Comparison of ENCODE assay signal across 19 cellular contexts in genomic region chr2:205361970-205362369, GRCh38.
A peak's percentile ranks its signal among the peaks of the same experiment; 100 is the strongest.
DNase-seq lines count a peak whose midpoint lies in the region; ATAC-seq and TF ChIP-seq lines count a peak whose summit lies in the region.
"Had no signal": no experiment of that assay in that cellular context is flagged by ENCODE, and none has a peak within 500 bp of the region (broad histone marks: within the 10 kb centered on the region; RNA-seq: fewer than 3 reads in every experiment).

No MANE protein-coding gene starts in this region.

- CTCF ChIA-PET in SK-N-SH (lab: Yijun Ruan, JAX), result interaction anchor here (1.2 to 1.6 kb wide), 4 partner anchors 9 to 411 kb away, joined by 3 read pairs; no protein-coding TSS in a partner anchor

- TF ChIP-seq CTCF in SK-N-SH (IDR thresholded peaks at IDR 0.05), result no peak
- TF ChIP-seq CTCF in type B pancreatic cell (conservative IDR thresholded peaks at IDR 0.05), result no peak

- H3K4me1 ChIP-seq in SK-N-SH (ENCODE audit: control insufficient read depth in 1 of 2, insufficient read depth in 2 of 2, low read depth in 1 of 2, low read length in 1 of 2) (peaks cover 3 to 13% of the 10 kb centered on the region in 2 experiments; a peak in 2 of 4 replicates), Karpas-422 (ENCODE audit: low read length) (peaks cover 11% of the 10 kb centered on the region)
- H3K4me1 ChIP-seq: BLaER1 had no signal

- H4K20me1 ChIP-seq in SK-N-SH (ENCODE audit: insufficient read depth) (no peaks in the 10 kb centered on the region), Karpas-422 (ENCODE audit: insufficient read depth, low read depth, low read length) (no peaks in the 10 kb centered on the region)
- H4K20me1 ChIP-seq: BLaER1 had no signal

- no peaks in the 10 kb centered on the region for H3K36me3 ChIP-seq in SK-N-SH (replicated peaks in 1 of 2; ENCODE audit: control insufficient read depth in 1 of 2, insufficient read depth in 2 of 2, low read length in 1 of 2)
- H3K36me3 ChIP-seq in Karpas-422 (ENCODE audit: insufficient read depth, low read length), result no peaks in the 10 kb centered on the region
- H3K36me3 ChIP-seq: BLaER1 had no signal

- H3K9me2 ChIP-seq in SK-N-SH, result no peaks in the 10 kb centered on the region
- no peaks in the 10 kb centered on the region for H3K9me2 ChIP-seq in Karpas-422 (replicated peaks; ENCODE audit: insufficient read depth, low read length)

- H3K79me2 ChIP-seq in SK-N-SH (ENCODE audit: insufficient read depth), result no peaks in the 10 kb centered on the region
- H3K79me2 ChIP-seq in Karpas-422 (ENCODE audit: low read length), result no peaks in the 10 kb centered on the region

- H3K4me3 ChIP-seq in SK-N-SH (ENCODE audit: low read depth in 2 of 2, low read length in 1 of 2) (no peak overlapping the region), Karpas-422 (ENCODE audit: low read length) (no peak overlapping the region)
- H3K4me3 ChIP-seq: BLaER1 had no signal

- no peaks in the 10 kb centered on the region for H3K27me3 ChIP-seq in SK-N-SH (ENCODE audit: insufficient read depth)
- no peaks in the 10 kb centered on the region for H3K27me3 ChIP-seq in Karpas-422 (ENCODE audit: low read length)
- H3K27me3 ChIP-seq: BLaER1 had no signal

- H3K4me1 Mint-ChIP-seq in type B pancreatic cell (ENCODE audit: unreplicated experiment), result peaks cover 49% of the 10 kb centered on the region
- H3K4me1 Mint-ChIP-seq: CD14-positive monocyte; CD4-positive, alpha-beta memory T cell had no signal

- TF ChIP-seq RAD21 in SK-N-SH (IDR thresholded peaks at IDR 0.05; ENCODE audit: low read length), result no peak

- POLR2A ChIA-PET in SK-N-SH (lab: Yijun Ruan, JAX), result no interaction called here

- no peak overlapping the region for H3K9ac ChIP-seq in SK-N-SH
- no peak overlapping the region for H3K9ac ChIP-seq in Karpas-422 (ENCODE audit: low read length)
- H3K9ac ChIP-seq: BLaER1 had no signal

- H3K9me3 Mint-ChIP-seq in type B pancreatic cell, result peaks cover 12% of the 10 kb centered on the region
- H3K9me3 Mint-ChIP-seq: CD4-positive, alpha-beta memory T cell; HFFc6 had no signal

- H3K9me3 ChIP-seq in SK-N-SH (no peaks in the 10 kb centered on the region), Karpas-422 (ENCODE audit: low read length) (no peaks in the 10 kb centered on the region)
- H3K9me3 ChIP-seq: BLaER1 had no signal

- H3K4me3 Mint-ChIP-seq in type B pancreatic cell, result no peak overlapping the region
- H3K4me3 Mint-ChIP-seq: CD14-positive monocyte; CD4-positive, alpha-beta memory T cell; HFFc6 had no signal

- TF ChIP-seq EP300 in SK-N-SH (IDR thresholded peaks at IDR 0.05; ENCODE audit: borderline replicate concordance in 1 of 2, low read depth in 1 of 2, low read length in 1 of 2), result no peak

- H3K27ac ChIP-seq in SK-N-SH (ENCODE audit: low read depth in 2 of 2, low read length in 1 of 2) (no peak overlapping the region), Karpas-422 (ENCODE audit: low read length) (no peak overlapping the region), epithelial cell of prostate (peak overlapping the region; percentile 12)
- H3K27ac ChIP-seq: 22Rv1, BLaER1, HL-60 had no signal

- H2AFZ ChIP-seq in SK-N-SH (ENCODE audit: low read depth), result no peak overlapping the region
- no peak overlapping the region for H2AFZ ChIP-seq in Karpas-422 (ENCODE audit: low read length)

- peaks cover 8% of the 10 kb centered on the region for H3K36me3 Mint-ChIP-seq in type B pancreatic cell
- H3K36me3 Mint-ChIP-seq: CD14-positive monocyte; CD4-positive, alpha-beta memory T cell had no signal

- DNase-seq in SK-N-SH (no peak), Karpas-422 (peak; percentile 14), epithelial cell of prostate (ENCODE audit: low read depth, low spot score) (no peak), type B pancreatic cell (ENCODE audit: extremely low spot score, unreplicated experiment) (no peak), inferior parietal cortex (ENCODE audit: extremely low spot score) (no peak), RKO (ENCODE audit: low spot score) (no peak)
- DNase-seq: Calu3; CD4-positive, alpha-beta memory T cell; DMS79 treated with DMSO at 0.1 percent for 48 hours; GF-D8; GOT3; H7; HFFc6 had no signal

- peak overlapping the region; percentile 40 for H3K27ac Mint-ChIP-seq in type B pancreatic cell
- H3K27ac Mint-ChIP-seq: CD4-positive, alpha-beta memory T cell; HFFc6 had no signal

- H3F3A ChIP-seq in SK-N-SH (replicated peaks; ENCODE audit: insufficient read depth), result no peaks in the 10 kb centered on the region

- H3K4me2 ChIP-seq in SK-N-SH (no peak overlapping the region), Karpas-422 (ENCODE audit: low read depth, low read length, poor library complexity, severe bottlenecking) (no peak overlapping the region)
- H3K4me2 ChIP-seq: BLaER1 had no signal

- H3K27me3 Mint-ChIP-seq in type B pancreatic cell, result no peaks in the 10 kb centered on the region

- ATAC-seq in SK-N-SH treated with all-trans-retinoic acid at 6 μM for 48 hours, result no peak
- ATAC-seq: HCT116 had no signal

TF ChIP-seq in SK-N-SH treated with all-trans-retinoic acid at 6 μM for 48 hours, 23 proteins besides CTCF, POLR2A, EP300 and RAD21:
- peak; percentile 46; the same call in 1 of the 2 replicates for TF ChIP-seq ZC3H10 (CRISPR knock-in tag; IDR thresholded peaks at IDR 0.05)
- TF ChIP-seq GLIS3 (CRISPR knock-in tag; IDR thresholded peaks at IDR 0.05), result no peak

TF ChIP-seq in SK-N-SH, 30 proteins besides CTCF, POLR2A, EP300 and RAD21:
- TF ChIP-seq TAF1 (IDR thresholded peaks at IDR 0.05; ENCODE audit: borderline replicate concordance, low read depth, low read length) (no peak), FOSL2 (IDR thresholded peaks at IDR 0.05; ENCODE audit: borderline replicate concordance, low read depth) (no peak), NRF1 (IDR thresholded peaks at IDR 0.05; ENCODE audit: low read depth, low read length) (no peak), NFIC (IDR thresholded peaks at IDR 0.05; ENCODE audit: borderline replicate concordance) (no peak), POLR2AphosphoS5 (IDR thresholded peaks at IDR 0.05; ENCODE audit: low read depth, low read length) (no peak), USF2 (IDR thresholded peaks at IDR 0.05; ENCODE audit: borderline replicate concordance, low read depth, low read length) (no peak), FOXJ3 (CRISPR knock-in tag; IDR thresholded peaks at IDR 0.05) (no peak), TEAD4 (IDR thresholded peaks at IDR 0.05; ENCODE audit: borderline replicate concordance, insufficient read depth) (no peak), TCF12 (IDR thresholded peaks at IDR 0.05) (no peak), MXI1 (IDR thresholded peaks at IDR 0.05; ENCODE audit: low read depth, low read length) (no peak), SMC3 (IDR thresholded peaks at IDR 0.05; ENCODE audit: low read depth, low read length) (no peak)
- TF ChIP-seq, protein P1, sequence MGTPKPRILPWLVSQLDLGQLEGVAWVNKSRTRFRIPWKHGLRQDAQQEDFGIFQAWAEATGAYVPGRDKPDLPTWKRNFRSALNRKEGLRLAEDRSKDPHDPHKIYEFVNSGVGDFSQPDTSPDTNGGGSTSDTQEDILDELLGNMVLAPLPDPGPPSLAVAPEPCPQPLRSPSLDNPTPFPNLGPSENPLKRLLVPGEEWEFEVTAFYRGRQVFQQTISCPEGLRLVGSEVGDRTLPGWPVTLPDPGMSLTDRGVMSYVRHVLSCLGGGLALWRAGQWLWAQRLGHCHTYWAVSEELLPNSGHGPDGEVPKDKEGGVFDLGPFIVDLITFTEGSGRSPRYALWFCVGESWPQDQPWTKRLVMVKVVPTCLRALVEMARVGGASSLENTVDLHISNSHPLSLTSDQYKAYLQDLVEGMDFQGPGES (IDR thresholded peaks at IDR 0.05; ENCODE audit: low read depth, low read length), result no peak
- TF ChIP-seq, protein P2, sequence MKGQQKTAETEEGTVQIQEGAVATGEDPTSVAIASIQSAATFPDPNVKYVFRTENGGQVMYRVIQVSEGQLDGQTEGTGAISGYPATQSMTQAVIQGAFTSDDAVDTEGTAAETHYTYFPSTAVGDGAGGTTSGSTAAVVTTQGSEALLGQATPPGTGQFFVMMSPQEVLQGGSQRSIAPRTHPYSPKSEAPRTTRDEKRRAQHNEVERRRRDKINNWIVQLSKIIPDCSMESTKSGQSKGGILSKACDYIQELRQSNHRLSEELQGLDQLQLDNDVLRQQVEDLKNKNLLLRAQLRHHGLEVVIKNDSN (IDR thresholded peaks at IDR 0.05; ENCODE audit: borderline replicate concordance, low read depth), result no peak
- TF ChIP-seq, protein P3, sequence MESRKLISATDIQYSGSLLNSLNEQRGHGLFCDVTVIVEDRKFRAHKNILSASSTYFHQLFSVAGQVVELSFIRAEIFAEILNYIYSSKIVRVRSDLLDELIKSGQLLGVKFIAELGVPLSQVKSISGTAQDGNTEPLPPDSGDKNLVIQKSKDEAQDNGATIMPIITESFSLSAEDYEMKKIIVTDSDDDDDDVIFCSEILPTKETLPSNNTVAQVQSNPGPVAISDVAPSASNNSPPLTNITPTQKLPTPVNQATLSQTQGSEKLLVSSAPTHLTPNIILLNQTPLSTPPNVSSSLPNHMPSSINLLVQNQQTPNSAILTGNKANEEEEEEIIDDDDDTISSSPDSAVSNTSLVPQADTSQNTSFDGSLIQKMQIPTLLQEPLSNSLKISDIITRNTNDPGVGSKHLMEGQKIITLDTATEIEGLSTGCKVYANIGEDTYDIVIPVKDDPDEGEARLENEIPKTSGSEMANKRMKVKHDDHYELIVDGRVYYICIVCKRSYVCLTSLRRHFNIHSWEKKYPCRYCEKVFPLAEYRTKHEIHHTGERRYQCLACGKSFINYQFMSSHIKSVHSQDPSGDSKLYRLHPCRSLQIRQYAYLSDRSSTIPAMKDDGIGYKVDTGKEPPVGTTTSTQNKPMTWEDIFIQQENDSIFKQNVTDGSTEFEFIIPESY (IDR thresholded peaks at IDR 0.05; ENCODE audit: borderline replicate concordance, low read depth), result no peak
